In genomic region chr10:69901623-69902505, GRCh38 we compare ENCODE assay signal across 9 cellular contexts.
DNase-seq lines count a peak whose midpoint lies in the region; ATAC-seq and TF ChIP-seq lines count a peak whose summit lies in the region.
"Had no signal": no experiment of that assay in that cellular context is flagged by ENCODE, and none has a peak within 500 bp of the region (broad histone marks: within the 10 kb centered on the region; RNA-seq: fewer than 3 reads in every experiment).

No MANE protein-coding gene starts in this region.

- H3K79me2 ChIP-seq in OCI-LY7 (ENCODE audit: insufficient read depth, low read depth, low read length) = no peaks in the 10 kb centered on the region

- H3K36me3 Mint-ChIP-seq in mesothelial cell of epicardium = no peaks in the 10 kb centered on the region
- H3K36me3 Mint-ChIP-seq in activated T-helper 17 cell treated with anti-CD3 and anti-CD28 coated beads, Interleukin-2, amount 50 U/mL, for 72 hours (ENCODE audit: low read depth) = no peaks in the 10 kb centered on the region
- H3K36me3 Mint-ChIP-seq: IgD-negative memory B cell had no signal

- H3K4me1 Mint-ChIP-seq in mesothelial cell of epicardium = peaks cover 14% of the 10 kb centered on the region
- H3K4me1 Mint-ChIP-seq in activated T-helper 17 cell treated with anti-CD3 and anti-CD28 coated beads, Interleukin-2, amount 50 U/mL, for 72 hours = no peaks in the 10 kb centered on the region

- no peak overlapping the region for H3K4me2 ChIP-seq in OCI-LY7 (ENCODE audit: low read length)

- CTCF ChIA-PET in OCI-LY7 (lab: Charles Lee; ENCODE audit: unreplicated experiment) = no interaction called here

- POLR2A ChIA-PET in OCI-LY7 (lab: Charles Lee) = no interaction called here

- intact Hi-C loops in OCI-LY7 (cut with micrococcal nuclease; ENCODE audit: unreplicated experiment) = no loop called here

- DNase-seq in Ammon's horn (ENCODE audit: low spot score) = peak; percentile 50
- peak; percentile 26 for DNase-seq in OCI-LY7 (ENCODE audit: low spot score)
- peak; percentile 78 for DNase-seq in ecto neural progenitor cell (ENCODE audit: low spot score)
- DNase-seq in mesothelial cell of epicardium (ENCODE audit: low spot score in 2 of 2, unreplicated experiment in 2 of 2) = peak; percentile 40 to 55
- DNase-seq in middle frontal gyrus (ENCODE audit: extremely low spot score, low spot score) = no peak

- no peaks in the 10 kb centered on the region for H3K36me3 ChIP-seq in OCI-LY7 (ENCODE audit: insufficient read depth, low read length)

- H4K20me1 ChIP-seq in OCI-LY7 (ENCODE audit: insufficient read depth, low read length) = no peaks in the 10 kb centered on the region

- no peak overlapping the region for H3K27ac ChIP-seq in OCI-LY7 (ENCODE audit: low read depth, low read length, poor library complexity, severe bottlenecking)

- H3K27me3 Mint-ChIP-seq in mesothelial cell of epicardium (ENCODE audit: low read depth) = no peaks in the 10 kb centered on the region
- H3K27me3 Mint-ChIP-seq in activated T-helper 17 cell treated with anti-CD3 and anti-CD28 coated beads, Interleukin-2, amount 50 U/mL, for 72 hours = peaks cover 3% of the 10 kb centered on the region
- H3K27me3 Mint-ChIP-seq: IgD-negative memory B cell had no signal

- peak; percentile 47 for TF ChIP-seq CTCF in GM12874 (IDR thresholded peaks at IDR 0.05; ENCODE audit: insufficient read depth, low read depth, low read length)
- peak; percentile 73 for TF ChIP-seq CTCF in OCI-LY7 (conservative IDR thresholded peaks at IDR 0.05; ENCODE audit: low read length)
- TF ChIP-seq CTCF in mesothelial cell of epicardium (IDR thresholded peaks at IDR 0.05; ENCODE audit: unreplicated experiment) = peak; percentile 56

- no peak overlapping the region for H2AFZ ChIP-seq in OCI-LY7 (ENCODE audit: low read length)

- H3K4me3 Mint-ChIP-seq in mesothelial cell of epicardium = no peak overlapping the region
- no peak overlapping the region for H3K4me3 Mint-ChIP-seq in activated T-helper 17 cell treated with anti-CD3 and anti-CD28 coated beads, Interleukin-2, amount 50 U/mL, for 72 hours
- H3K4me3 Mint-ChIP-seq: IgD-negative memory B cell had no signal

- ATAC-seq in activated T-helper 17 cell treated with anti-CD3 and anti-CD28 coated beads, Interleukin-2, amount 50 U/mL, for 72 hours (replicated peaks) = no peak
- no peak for ATAC-seq in GM18519 (IDR thresholded peaks at IDR 0.05; ENCODE audit: low FRiP score, unreplicated experiment)

- no peaks in the 10 kb centered on the region for H3K9me3 Mint-ChIP-seq in mesothelial cell of epicardium
- H3K9me3 Mint-ChIP-seq in activated T-helper 17 cell treated with anti-CD3 and anti-CD28 coated beads, Interleukin-2, amount 50 U/mL, for 72 hours = no peaks in the 10 kb centered on the region

- no peaks in the 10 kb centered on the region for H3K9me2 ChIP-seq in OCI-LY7 (ENCODE audit: insufficient read depth, low read length)

- H3K4me1 ChIP-seq in OCI-LY7 (ENCODE audit: insufficient read depth, low read length, poor library complexity, severe bottlenecking) = no peaks in the 10 kb centered on the region

- H3K4me3 ChIP-seq in OCI-LY7 (ENCODE audit: low read depth, low read length, poor library complexity, severe bottlenecking) = no peak overlapping the region

- BruUV-seq in OCI-LY7 (replicated peaks; lab: Mats Ljungman, UMichigan) = no TSS peak

- no peaks in the 10 kb centered on the region for H3K9me3 ChIP-seq in OCI-LY7 (ENCODE audit: low read length)

- H3K27ac Mint-ChIP-seq in mesothelial cell of epicardium = peak overlapping the region; percentile 64
- no peak overlapping the region for H3K27ac Mint-ChIP-seq in activated T-helper 17 cell treated with anti-CD3 and anti-CD28 coated beads, Interleukin-2, amount 50 U/mL, for 72 hours
- H3K27ac Mint-ChIP-seq: IgD-negative memory B cell had no signal
